Comparison of ENCODE assay signal across 30 cellular contexts in genomic region chr5:12799165-12799564, GRCh38.
DNase-seq lines count a peak whose midpoint lies in the region; ATAC-seq, FAIRE-seq and TF ChIP-seq lines count a peak whose summit lies in the region.
"Had no signal": no experiment of that assay in that cellular context is flagged by ENCODE, and none has a peak within 500 bp of the region (broad histone marks: within the 10 kb centered on the region; RNA-seq: fewer than 3 reads in every experiment).

No MANE protein-coding gene starts in this region.

- H3K79me2 ChIP-seq in K562 (ENCODE audit: control insufficient read depth, insufficient read depth, low read length) = no peaks in the 10 kb centered on the region

- peaks cover 3% of the 10 kb centered on the region; the same call in 1 of the 2 replicates for H3K9me3 ChIP-seq in K562 (replicated peaks; ENCODE audit: control insufficient read depth, insufficient read depth, low read depth, low read length)
- H3K9me3 ChIP-seq: A549, BE2C, Caco-2 had no signal

- no peaks in the 10 kb centered on the region for H3K36me3 ChIP-seq in K562 (ENCODE audit: control insufficient read depth, insufficient read depth, low read length)
- H3K36me3 ChIP-seq: BE2C; BLaER1; BLaER1 treated with 17β-estradiol and CSF1 and Interleukin-3, amounts not matched to agents 10 nM and 100 nM had no signal

- no peak for TF ChIP-seq EP300 in K562 (IDR thresholded peaks at IDR 0.05; ENCODE audit: low read length)

- no peak for TF ChIP-seq CTCF in K562 (IDR thresholded peaks at IDR 0.05 in 2 of 3, conservative IDR thresholded peaks at IDR 0.05 in 1 of 3; ENCODE audit: insufficient read depth in 2 of 3, low read depth in 1 of 3, low read length in 3 of 3)

- no peak overlapping the region for H3K4me2 ChIP-seq in K562 (ENCODE audit: insufficient read depth, low read length)
- H3K4me2 ChIP-seq: A549; BLaER1; BLaER1 treated with 17β-estradiol and CSF1 and Interleukin-3, amounts not matched to agents 10 nM and 100 nM had no signal

- 43% methylated on average over 5 of the region's 5 CpGs for WGBS in K562 (ENCODE audit: insufficient coverage, low coverage, missing lambda C conversion rate)

- in situ Hi-C loops in K562 (cut with MboI) = no loop called here

- POLR2A ChIA-PET in K562 (lab: Yijun Ruan, JAX) = no interaction called here

- CTCF ChIA-PET in K562 (lab: Yijun Ruan, JAX; ENCODE audit: low intra/inter-chr PET ratio) = no interaction called here

- TF ChIP-seq RAD21 in K562 (CRISPR knock-in tag; conservative IDR thresholded peaks at IDR 0.05 in 1 of 2, IDR thresholded peaks at IDR 0.05 in 1 of 2) = no peak

- FAIRE-seq in RCC 7860 (lab: Jason Lieb, UNC) = peak; percentile 16
- FAIRE-seq in K562 (lab: Jason Lieb, UNC) = no peak
- FAIRE-seq: A549, D721Med had no signal

- intact Hi-C loops in K562 (cut with micrococcal nuclease) = no loop called here

- H3K4me1 ChIP-seq in K562 (replicated peaks in 1 of 2; ENCODE audit: control insufficient read depth in 2 of 2, insufficient read depth in 2 of 2, low read length in 2 of 2) = peaks cover 0 to 11% of the 10 kb centered on the region in 2 experiments; a peak in 1 of 5 replicates
- H3K4me1 ChIP-seq: A549; BE2C; BLaER1; BLaER1 treated with 17β-estradiol and CSF1 and Interleukin-3, amounts not matched to agents 10 nM and 100 nM; Caco-2 had no signal

- no peaks in the 10 kb centered on the region for H3K27me3 ChIP-seq in K562 (ENCODE audit: control insufficient read depth in 2 of 2, insufficient read depth in 2 of 2, low read length in 2 of 2)
- H3K27me3 ChIP-seq: BE2C; BLaER1; BLaER1 treated with 17β-estradiol and CSF1 and Interleukin-3, amounts not matched to agents 10 nM and 100 nM had no signal

- H3K9ac ChIP-seq in K562 (ENCODE audit: insufficient read depth in 1 of 2, low read depth in 2 of 2, low read length in 2 of 2) = no peak overlapping the region
- H3K9ac ChIP-seq: BLaER1; BLaER1 treated with 17β-estradiol and CSF1 and Interleukin-3, amounts not matched to agents 10 nM and 100 nM had no signal

- no peak for DNase-seq in RCC 7860 (ENCODE audit: low spot score)
- no peak for DNase-seq in K562 (ENCODE audit: extremely low read depth in 1 of 4, low spot score in 3 of 4)
- no peak for DNase-seq in GOT3 (lab: John Stamatoyannopoulos, UW)
- no peak for DNase-seq in HK-2 (ENCODE audit: unreplicated experiment)
- DNase-seq: 8988T; ACHN; AML-193; BE2C; C1 segment of cervical spinal cord; Caco-2; Calu3; CD4-positive, alpha-beta memory T cell; CD4-positive, alpha-beta T cell; CD4-positive, CD25-positive, alpha-beta regulatory T cell; CD8-positive, alpha-beta memory T cell; CD8-positive, alpha-beta T cell; COR-L47; DMS 273 treated with DMSO at 0.1 percent for 48 hours; DMS153; DMS53; DMS79; DMS79 treated with DMSO at 0.1 percent for 48 hours; DND-41; EL had no signal

- H3K9me1 ChIP-seq in K562 (ENCODE audit: control insufficient read depth, insufficient read depth, low read length) = no peaks in the 10 kb centered on the region

- H4K20me1 ChIP-seq in K562 (replicated peaks; ENCODE audit: control insufficient read depth, insufficient read depth, low read length) = no peaks in the 10 kb centered on the region
- H4K20me1 ChIP-seq: BLaER1; BLaER1 treated with 17β-estradiol and CSF1 and Interleukin-3, amounts not matched to agents 10 nM and 100 nM had no signal

- no peak overlapping the region for H3K4me3 ChIP-seq in K562
- H3K4me3 ChIP-seq: A549; BLaER1; BLaER1 treated with 17β-estradiol and CSF1 and Interleukin-3, amounts not matched to agents 10 nM and 100 nM had no signal

- no peak for ATAC-seq in K562
- ATAC-seq: A549; CD8-positive, alpha-beta T cell had no signal

- H2AFZ ChIP-seq in K562 (ENCODE audit: low read depth, low read length) = no peak overlapping the region

- no TSS peak for BruUV-seq in K562 (replicated peaks; lab: Mats Ljungman, UMichigan)

- no peak overlapping the region for H3K27ac ChIP-seq in K562 (ENCODE audit: extremely low read depth, low read depth, low read length)
- H3K27ac ChIP-seq: 22Rv1; A549; BLaER1; BLaER1 treated with 17β-estradiol and CSF1 and Interleukin-3, amounts not matched to agents 10 nM and 100 nM; C4-2B had no signal

- no peak for TF ChIP-seq POLR2A in K562 (conservative IDR thresholded peaks at IDR 0.05)

TF ChIP-seq in K562, 482 proteins besides CTCF, POLR2A, EP300 and RAD21:
- TF ChIP-seq NCOA2 (IDR thresholded peaks at IDR 0.05; ENCODE audit: partially characterized antibody in 2 of 2) (no peak), ZNF140 (CRISPR knock-in tag; IDR thresholded peaks at IDR 0.05) (peak; percentile 88), KDM4B (IDR thresholded peaks at IDR 0.05; ENCODE audit: borderline replicate concordance in 2 of 2, low read depth in 1 of 2) (no peak), ZNF707 (CRISPR knock-in tag; conservative IDR thresholded peaks at IDR 0.05) (peak; percentile 62; the same call in 1 of the 2 replicates), TARDBP (IDR thresholded peaks at IDR 0.05) (no peak), CBFA2T3 (IDR thresholded peaks at IDR 0.05) (no peak)
TF ChIP-seq in K562: peak in this region for 2.
